Comparison of ENCODE assay signal across 19 cellular contexts in the genomic region with DNA sequence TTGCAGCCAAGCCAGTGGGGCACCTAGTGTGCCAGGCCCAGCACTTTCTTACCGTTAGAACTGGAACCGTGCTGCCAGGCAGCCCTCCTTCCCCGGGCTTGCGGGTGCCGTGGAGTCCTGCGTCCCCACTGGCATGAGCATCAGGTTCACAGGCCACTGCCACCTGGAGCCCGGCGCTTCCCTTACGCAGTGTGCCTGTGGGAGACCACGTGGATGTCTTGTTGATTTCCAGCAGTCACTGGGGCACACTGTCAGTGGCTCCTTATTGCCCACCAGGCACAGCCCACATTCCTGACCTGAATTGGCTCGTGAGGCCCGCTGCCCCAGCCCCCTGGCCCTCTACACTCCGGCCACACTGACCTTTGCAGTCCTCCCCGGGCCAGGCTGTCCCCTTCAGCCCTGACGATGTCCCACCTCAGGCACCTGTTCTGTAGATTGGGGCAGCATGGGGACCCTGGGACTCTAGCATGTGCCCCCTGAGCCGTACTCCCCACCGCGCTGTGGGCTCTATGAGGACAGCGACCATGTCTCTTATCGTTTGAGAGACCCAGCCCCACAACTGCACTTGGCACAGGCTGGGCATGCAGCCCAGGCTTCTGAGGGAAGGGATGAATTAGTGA. TPM values are rescaled to one million over a fixed set of nuclear protein-coding genes. Genes with fewer than 3 reads are reported as not detected.
DNase-seq lines count a peak whose midpoint lies in the region; ATAC-seq and TF ChIP-seq lines count a peak whose summit lies in the region.
"Had no signal": no experiment of that assay in that cellular context is flagged by ENCODE, and none has a peak within 500 bp of the region (broad histone marks: within the 10 kb centered on the region; RNA-seq: fewer than 3 reads in every experiment).

No MANE protein-coding gene starts in this region.

- CTCF ChIA-PET in HEK293T (lab: Yijun Ruan, JAX), result no interaction called here

- WGBS in spleen, 5 donors, result 87 to 98% (median 95%) methylated on average over 18 to 20 of the region's 20 CpGs

- intact Hi-C loops in spleen (cut with DNase I; ENCODE audit: low total_unique reads), result no loop called here

- TF ChIP-seq POLR2A in spleen (IDR thresholded peaks at IDR 0.05), result no peak

- H3K4me1 ChIP-seq in spleen, result peaks cover 0 to 11% (median 3%) of the 10 kb centered on the region in 6 donors
- H3K4me1 ChIP-seq: A549 had no signal

- POLR2A ChIA-PET in HEK293T (lab: Yijun Ruan, JAX), result no interaction called here

- H3K4me3 ChIP-seq in H7 (ENCODE audit: insufficient read depth, low read depth, low read length) (no peak overlapping the region), spleen (no peak overlapping the region)
- H3K4me3 ChIP-seq: A549, BLaER1, MG63 had no signal

- no peaks in the 10 kb centered on the region for H3K9me3 ChIP-seq in spleen
- H3K9me3 ChIP-seq: A549, BLaER1, MG63 had no signal

- no peak for TF ChIP-seq CTCF in spleen (IDR thresholded peaks at IDR 0.05 in 8 of 11, conservative IDR thresholded peaks at IDR 0.05 in 3 of 11)

- H3K36me3 ChIP-seq in H7 (replicated peaks; ENCODE audit: control insufficient read depth, insufficient read depth, low read length) (peaks cover 38% of the 10 kb centered on the region), spleen (peaks cover 0 to 100% (median 83%) of the 10 kb centered on the region in 6 donors)

- H3K27ac ChIP-seq in angular gyrus (ENCODE audit: low read depth, low read length) (peak overlapping the region; percentile 90), layer of hippocampus (ENCODE audit: low read depth, low read length) (peak overlapping the region; percentile 77), spleen (peak overlapping the region in 1 of 8 donors; percentile 54)
- H3K27ac ChIP-seq: A549, BLaER1 had no signal

- H3K27me3 ChIP-seq in H7 (ENCODE audit: control insufficient read depth, insufficient read depth, low read length), result no peaks in the 10 kb centered on the region
- H3K27me3 ChIP-seq in layer of hippocampus (ENCODE audit: control insufficient read depth, insufficient read depth, low read length), result no peaks in the 10 kb centered on the region
- no peaks in the 10 kb centered on the region for H3K27me3 ChIP-seq in spleen (replicated peaks in 1 of 7)
- H3K27me3 ChIP-seq: BLaER1, MG63 had no signal

- ATAC-seq in GM18511 (IDR thresholded peaks at IDR 0.05; ENCODE audit: unreplicated experiment), result no peak
- ATAC-seq: A549, PC-3 had no signal

- peak; percentile 35 for DNase-seq in H7
- peak; percentile 48 for DNase-seq in spleen
- DNase-seq in HEK293T (ENCODE audit: extremely low spot score), result no peak
- DNase-seq in NCI-H2029 (lab: John Stamatoyannopoulos, UW), result no peak
- DNase-seq in epidermal melanocyte (ENCODE audit: insufficient read length, low spot score), result no peak
- DNase-seq: CD4-positive, alpha-beta memory T cell; DMS79 treated with DMSO at 0.1 percent for 48 hours; MG63; NCI-H1048; NCI-H1436; NCI-H2029 treated with DMSO at 0.1 percent for 48 hours; NCI-H2171; NCI-H526; PC-3 had no signal

TF ChIP-seq in HEK293T, 16 proteins besides CTCF, POLR2A, EP300 and RAD21:
- no peak for TF ChIP-seq ZNF384 (IDR thresholded peaks at IDR 0.05)
- no peak for TF ChIP-seq FOXA1 (IDR thresholded peaks at IDR 0.05)
- TF ChIP-seq L3MBTL2 (conservative IDR thresholded peaks at IDR 0.05), result no peak
- no peak for TF ChIP-seq FOXK2 (IDR thresholded peaks at IDR 0.05)
- TF ChIP-seq NFRKB (IDR thresholded peaks at IDR 0.05), result no peak
- no peak for TF ChIP-seq FOXM1 (IDR thresholded peaks at IDR 0.05; ENCODE audit: borderline replicate concordance)
- no peak for TF ChIP-seq ARNT (IDR thresholded peaks at IDR 0.05)
- TF ChIP-seq SUZ12 (IDR thresholded peaks at IDR 0.05), result no peak
- no peak for TF ChIP-seq LEF1 (IDR thresholded peaks at IDR 0.05; ENCODE audit: borderline replicate concordance)
- TF ChIP-seq SP1 (IDR thresholded peaks at IDR 0.05), result no peak
- no peak for TF ChIP-seq ELF4 (IDR thresholded peaks at IDR 0.05)
- TF ChIP-seq CTBP1 (IDR thresholded peaks at IDR 0.05; ENCODE audit: borderline replicate concordance), result no peak
- TF ChIP-seq BHLHE40 (IDR thresholded peaks at IDR 0.05; ENCODE audit: borderline replicate concordance), result no peak
- no peak for TF ChIP-seq TARDBP (IDR thresholded peaks at IDR 0.05)
- TF ChIP-seq HDGF (IDR thresholded peaks at IDR 0.05; ENCODE audit: borderline replicate concordance), result no peak

RNA-seq across cellular contexts. Expression of a gene that starts 10.4 kb away (rescaled TPM):
- total RNA-seq in H7 (2014; rRNA removed; shearing (Covaris generic)), result 0.87 and 1.7 TPM in 2 replicates
- 1 to 10 TPM in 3 of 7 donors, under 1 TPM in 2, not detected in 2; 0.58 to 5.3 (median 1.9) TPM for total RNA-seq in spleen
- under 1 TPM; 0.46 to 0.67 (median 0.55) TPM for polyA plus RNA-seq in spleen

RNA-seq across cellular contexts. Expression of a gene that starts 20.6 kb away (rescaled TPM):
- 131 and 133 TPM in 2 replicates for total RNA-seq in H7 (2014; rRNA removed; shearing (Covaris generic))
- total RNA-seq in spleen, result 10 to 100 TPM; 40.5 to 64.4 (median 47.6) TPM
- polyA plus RNA-seq in spleen, result 10 to 100 TPM; 34.9 to 52.5 (median 44.4) TPM

Comparison
In these comparisons a context has a peak if more than half of its experiments do, and no peak if none do; other contexts are left out.
1. DNase-seq: peak in H7 (single experiment) and spleen (single experiment); none in HEK293T (single experiment), NCI-H2029 (single experiment) and epidermal melanocyte (single experiment).